8 cellular contexts compared by ENCODE assay signal in the genomic region with DNA sequence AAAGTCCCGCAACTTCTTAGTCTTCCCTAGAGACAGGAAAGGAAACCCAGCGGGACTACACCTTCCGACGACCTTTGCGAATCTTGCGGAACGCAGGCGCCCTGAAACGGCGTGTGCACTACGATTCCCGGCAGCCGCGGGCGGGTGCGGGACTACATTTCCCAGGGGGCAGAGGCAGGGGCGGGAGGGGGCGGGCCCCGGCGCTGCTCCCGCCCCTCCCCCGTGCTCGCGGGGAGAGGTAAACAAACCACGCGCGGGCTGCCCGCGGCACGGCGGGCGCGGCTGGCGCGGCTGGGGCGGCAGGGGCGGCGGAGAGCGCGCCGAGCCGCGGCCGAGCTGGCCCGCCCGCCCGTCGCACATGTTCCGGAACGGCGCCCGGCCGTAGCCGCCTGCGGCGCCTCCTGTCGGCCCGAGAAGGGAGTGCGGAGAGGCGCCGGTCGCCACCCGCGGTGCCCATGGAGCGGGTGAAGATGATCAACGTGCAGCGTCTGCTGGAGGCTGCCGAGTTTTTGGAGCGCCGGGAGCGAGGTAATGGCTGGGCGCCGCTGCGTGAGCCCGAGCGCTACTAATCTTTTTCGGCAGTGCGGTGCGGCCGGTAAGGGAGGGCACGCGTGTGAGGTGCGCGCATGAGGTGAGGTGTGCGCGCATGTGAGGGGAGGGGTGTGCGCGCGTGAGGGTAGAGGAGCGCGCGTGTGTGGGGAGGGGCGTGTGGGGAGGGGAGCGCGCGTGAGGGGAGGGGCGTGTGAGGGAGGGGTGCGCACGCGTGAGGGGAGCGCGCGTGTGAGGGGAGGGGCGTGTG. TPM values are rescaled to one million over a fixed set of nuclear protein-coding genes. Genes with fewer than 3 reads are reported as not detected.
DNase-seq lines count a peak whose midpoint lies in the region; ATAC-seq and TF ChIP-seq lines count a peak whose summit lies in the region.

No MANE protein-coding gene starts in this region.

- TF ChIP-seq POLR2A in testis (IDR thresholded peaks at IDR 0.05), result no peak

- H3K4me3 Mint-ChIP-seq in activated naive CD8-positive, alpha-beta T cell, result peak overlapping the region; percentile 93

- peak overlapping the region; percentile 92 for H2AFZ ChIP-seq in osteoblast (ENCODE audit: low read length)

- H3K27ac ChIP-seq in osteoblast (ENCODE audit: low read depth, low read length) (no peak overlapping the region), testis (peak overlapping the region; percentile 91 to 97)

- H3K4me2 ChIP-seq in osteoblast (ENCODE audit: insufficient read depth, low read length), result peak overlapping the region; percentile 90

- intact Hi-C loops in head of caudate nucleus (cut with DNase I), result loop anchor here (2.0 to 10.0 kb wide), 3 partner anchors 15 to 341 kb away; no protein-coding TSS in a partner anchor
- intact Hi-C loops in testis (cut with DNase I; ENCODE audit: low total_unique reads), result loop anchor here (10.0 kb wide), 2 partner anchors 49 to 341 kb away; no protein-coding TSS in a partner anchor

- H3K9me3 ChIP-seq in osteoblast (ENCODE audit: low read depth, low read length) (no peaks in the 10 kb centered on the region), testis (no peaks in the 10 kb centered on the region)

- no peaks in the 10 kb centered on the region for H4K20me1 ChIP-seq in osteoblast (ENCODE audit: insufficient read depth, low read length)

- peaks cover 6% of the 10 kb centered on the region for H3K36me3 Mint-ChIP-seq in activated naive CD8-positive, alpha-beta T cell

- H3K27me3 Mint-ChIP-seq in activated naive CD8-positive, alpha-beta T cell, result no peaks in the 10 kb centered on the region

- H3K4me1 Mint-ChIP-seq in activated naive CD8-positive, alpha-beta T cell (ENCODE audit: low read depth), result peaks cover 33% of the 10 kb centered on the region

- peak overlapping the region; percentile 98 for H3K27ac Mint-ChIP-seq in activated naive CD8-positive, alpha-beta T cell

- H3K27me3 ChIP-seq in GM06990 (replicated peaks; ENCODE audit: control insufficient read depth, insufficient read depth, low read length), result no peaks in the 10 kb centered on the region
- H3K27me3 ChIP-seq in osteoblast (ENCODE audit: insufficient read depth, low read length), result no peaks in the 10 kb centered on the region
- no peaks in the 10 kb centered on the region for H3K27me3 ChIP-seq in testis

- H3K79me2 ChIP-seq in osteoblast (ENCODE audit: insufficient read depth, low read length), result no peaks in the 10 kb centered on the region

- WGBS in testis, 2 donors, result 0 to 1% methylated on average over 25 to 41 of the region's 104 CpGs

- H3K4me1 ChIP-seq in osteoblast (ENCODE audit: insufficient read depth, low read length) (peaks cover 12% of the 10 kb centered on the region), testis (peaks cover 13% of the 10 kb centered on the region)

- H3K4me3 ChIP-seq in GM06990 (replicated peaks; ENCODE audit: low read depth, low read length) (peak overlapping the region; percentile 88), osteoblast (ENCODE audit: insufficient read depth, low read length) (peak overlapping the region; percentile 87), testis (peak overlapping the region; percentile 76 to 87)

- TF ChIP-seq CTCF in GM06990 (IDR thresholded peaks at IDR 0.05; ENCODE audit: insufficient read depth, low read length, poor library complexity, severe bottlenecking) (peak; percentile 65), osteoblast (IDR thresholded peaks at IDR 0.05; ENCODE audit: extremely low read depth, low read depth, low read length) (peak; percentile 46), testis (IDR thresholded peaks at IDR 0.05) (peak; percentile 55 to 84 (median 73))

- H3K36me3 ChIP-seq in GM06990 (ENCODE audit: control insufficient read depth, insufficient read depth, low read length), result no peaks in the 10 kb centered on the region
- no peaks in the 10 kb centered on the region for H3K36me3 ChIP-seq in osteoblast (ENCODE audit: insufficient read depth, low read length)
- no peaks in the 10 kb centered on the region for H3K36me3 ChIP-seq in testis (ENCODE audit: low read depth, missing control alignments)

- H3K9me3 Mint-ChIP-seq in activated naive CD8-positive, alpha-beta T cell (ENCODE audit: low read depth), result no peaks in the 10 kb centered on the region

- DNase-seq in GM06990 (ENCODE audit: extremely low read depth, insufficient read length), result peak; percentile 91
- peak; percentile 87 for DNase-seq in MV-4-11 (lab: John Stamatoyannopoulos, UW)
- peak; percentile 83 to 97 (median 93) for DNase-seq in head of caudate nucleus
- DNase-seq in osteoblast (ENCODE audit: insufficient read length, low spot score, missing footprints), result peak; percentile 96
- DNase-seq in testis, result peak; percentile 94

- ATAC-seq in HG02571 (IDR thresholded peaks at IDR 0.05; ENCODE audit: unreplicated experiment) (peak; percentile 64), SK-N-SH treated with all-trans-retinoic acid at 6 μM for 48 hours (peak; percentile 85)

TF ChIP-seq in SK-N-SH treated with all-trans-retinoic acid at 6 μM for 48 hours, 23 proteins besides CTCF, POLR2A, EP300 and RAD21:
- TF ChIP-seq ZFP30 (CRISPR knock-in tag; IDR thresholded peaks at IDR 0.05) (0 out of 2 replicates have a peak, but pooled peaks have one; percentile 6), ZC3H10 (CRISPR knock-in tag; IDR thresholded peaks at IDR 0.05) (no peak), TOX (CRISPR knock-in tag; IDR thresholded peaks at IDR 0.05; ENCODE audit: borderline replicate concordance) (no peak), GLIS3 (CRISPR knock-in tag; IDR thresholded peaks at IDR 0.05) (0 out of 2 replicates have a peak, but pooled peaks have one; percentile 18), ZFP3 (CRISPR knock-in tag; IDR thresholded peaks at IDR 0.05) (0 out of 2 replicates have a peak, but pooled peaks have one; percentile 58), CSDC2 (CRISPR knock-in tag; IDR thresholded peaks at IDR 0.05) (peak; percentile 59; the same call in 1 of the 2 replicates)
- TF ChIP-seq, protein P1, sequence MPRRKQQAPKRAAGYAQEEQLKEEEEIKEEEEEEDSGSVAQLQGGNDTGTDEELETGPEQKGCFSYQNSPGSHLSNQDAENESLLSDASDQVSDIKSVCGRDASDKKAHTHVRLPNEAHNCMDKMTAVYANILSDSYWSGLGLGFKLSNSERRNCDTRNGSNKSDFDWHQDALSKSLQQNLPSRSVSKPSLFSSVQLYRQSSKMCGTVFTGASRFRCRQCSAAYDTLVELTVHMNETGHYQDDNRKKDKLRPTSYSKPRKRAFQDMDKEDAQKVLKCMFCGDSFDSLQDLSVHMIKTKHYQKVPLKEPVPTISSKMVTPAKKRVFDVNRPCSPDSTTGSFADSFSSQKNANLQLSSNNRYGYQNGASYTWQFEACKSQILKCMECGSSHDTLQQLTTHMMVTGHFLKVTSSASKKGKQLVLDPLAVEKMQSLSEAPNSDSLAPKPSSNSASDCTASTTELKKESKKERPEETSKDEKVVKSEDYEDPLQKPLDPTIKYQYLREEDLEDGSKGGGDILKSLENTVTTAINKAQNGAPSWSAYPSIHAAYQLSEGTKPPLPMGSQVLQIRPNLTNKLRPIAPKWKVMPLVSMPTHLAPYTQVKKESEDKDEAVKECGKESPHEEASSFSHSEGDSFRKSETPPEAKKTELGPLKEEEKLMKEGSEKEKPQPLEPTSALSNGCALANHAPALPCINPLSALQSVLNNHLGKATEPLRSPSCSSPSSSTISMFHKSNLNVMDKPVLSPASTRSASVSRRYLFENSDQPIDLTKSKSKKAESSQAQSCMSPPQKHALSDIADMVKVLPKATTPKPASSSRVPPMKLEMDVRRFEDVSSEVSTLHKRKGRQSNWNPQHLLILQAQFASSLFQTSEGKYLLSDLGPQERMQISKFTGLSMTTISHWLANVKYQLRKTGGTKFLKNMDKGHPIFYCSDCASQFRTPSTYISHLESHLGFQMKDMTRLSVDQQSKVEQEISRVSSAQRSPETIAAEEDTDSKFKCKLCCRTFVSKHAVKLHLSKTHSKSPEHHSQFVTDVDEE (CRISPR knock-in tag; IDR thresholded peaks at IDR 0.05), result no peak

RNA-seq across cellular contexts. Expression of a gene that starts 18.6 kb away (rescaled TPM):
- total RNA-seq in osteoblast (39.5 and 41.6 TPM in 2 replicates), testis (10 to 100 TPM; 66.8 to 69.1 TPM)
- polyA plus RNA-seq in testis (ENCODE audit: insufficient read depth, low read depth, low replicate concordance), result 42.1 TPM
